Comparison of ENCODE assay signal across 8 cellular contexts in genomic region chr1:179742717-179743678, GRCh38. TPM values are rescaled to one million over a fixed set of nuclear protein-coding genes. Genes with fewer than 3 reads are reported as not detected.
DNase-seq lines count a peak whose midpoint lies in the region; ATAC-seq lines count a peak whose summit lies in the region.

Gene FAM163A (plus strand): TSS chr1:179743291. CDS start chr1:179813098, 69,807 bp downstream.

- POLR2A ChIA-PET in activated CD8-positive, alpha-beta T cell treated with anti-CD3 and anti-CD28 coated beads, Interleukin-2, amount 10 ng/mL, durations not matched to agents 7 days and 5 days (lab: Charles Lee): no interaction called here

- peak within 1 kb of the TSS; percentile 62 for H3K4me3 ChIP-seq in iPS-18c (ENCODE audit: insufficient read depth, low read depth, low read length)

- H3K9me3 ChIP-seq in iPS-18c (ENCODE audit: control insufficient read depth, insufficient read depth, low read length): peaks cover 2% of the 10 kb centered on the region

- H3K27me3 Mint-ChIP-seq in activated CD8-positive, alpha-beta T cell treated with anti-CD3 and anti-CD28 coated beads, Interleukin-2, amount 10 ng/mL, durations not matched to agents 7 days and 5 days (ENCODE audit: low read depth): peaks cover 69% of the 10 kb centered on the region
- H3K27me3 Mint-ChIP-seq in stimulated activated naive CD8-positive, alpha-beta T cell treated with anti-CD3 and anti-CD28 coated beads, Interleukin-15, amount 100 ng/mL, for 72 hours: peaks cover 97% of the 10 kb centered on the region

- peaks cover 5% of the 10 kb centered on the region for H3K4me1 Mint-ChIP-seq in activated CD8-positive, alpha-beta T cell treated with anti-CD3 and anti-CD28 coated beads, Interleukin-2, amount 10 ng/mL, durations not matched to agents 7 days and 5 days (ENCODE audit: low read depth)
- peaks cover 14% of the 10 kb centered on the region for H3K4me1 Mint-ChIP-seq in stimulated activated naive CD8-positive, alpha-beta T cell treated with anti-CD3 and anti-CD28 coated beads, Interleukin-15, amount 100 ng/mL, for 72 hours

- no peak within 1 kb of the TSS for H3K4me3 Mint-ChIP-seq in activated CD8-positive, alpha-beta T cell treated with anti-CD3 and anti-CD28 coated beads, Interleukin-2, amount 10 ng/mL, durations not matched to agents 7 days and 5 days
- H3K4me3 Mint-ChIP-seq in stimulated activated naive CD8-positive, alpha-beta T cell treated with anti-CD3 and anti-CD28 coated beads, Interleukin-15, amount 100 ng/mL, for 72 hours: peak within 1 kb of the TSS; percentile 46 to 67

- H3K36me3 Mint-ChIP-seq in activated CD8-positive, alpha-beta T cell treated with anti-CD3 and anti-CD28 coated beads, Interleukin-2, amount 10 ng/mL, durations not matched to agents 7 days and 5 days (ENCODE audit: low read depth): no peaks in the 10 kb centered on the region

- ATAC-seq in activated CD8-positive, alpha-beta T cell treated with anti-CD3 and anti-CD28 coated beads, Interleukin-2, amount 10 ng/mL, durations not matched to agents 7 days and 5 days: peak; percentile 63
- ATAC-seq in stimulated activated naive CD8-positive, alpha-beta T cell treated with anti-CD3 and anti-CD28 coated beads, Interleukin-15, amount 100 ng/mL, for 72 hours: peak; percentile 56
- no peak for ATAC-seq in GM21825 (IDR thresholded peaks at IDR 0.05; ENCODE audit: unreplicated experiment)

- no peaks in the 10 kb centered on the region for H3K9me3 Mint-ChIP-seq in activated CD8-positive, alpha-beta T cell treated with anti-CD3 and anti-CD28 coated beads, Interleukin-2, amount 10 ng/mL, durations not matched to agents 7 days and 5 days (ENCODE audit: insufficient read depth)
- no peaks in the 10 kb centered on the region for H3K9me3 Mint-ChIP-seq in stimulated activated naive CD8-positive, alpha-beta T cell treated with anti-CD3 and anti-CD28 coated beads, Interleukin-15, amount 100 ng/mL, for 72 hours

- no peak within 1 kb of the TSS for H3K27ac Mint-ChIP-seq in activated CD8-positive, alpha-beta T cell treated with anti-CD3 and anti-CD28 coated beads, Interleukin-2, amount 10 ng/mL, durations not matched to agents 7 days and 5 days
- no peak within 1 kb of the TSS for H3K27ac Mint-ChIP-seq in stimulated activated naive CD8-positive, alpha-beta T cell treated with anti-CD3 and anti-CD28 coated beads, Interleukin-15, amount 100 ng/mL, for 72 hours

- CTCF ChIA-PET in activated CD8-positive, alpha-beta T cell treated with anti-CD3 and anti-CD28 coated beads, Interleukin-2, amount 10 ng/mL, durations not matched to agents 7 days and 5 days (lab: Charles Lee): no interaction called here

- DNase-seq in NOMO-1 (lab: John Stamatoyannopoulos, UW; ENCODE audit: unreplicated experiment in 2 of 2) (peak; percentile 31 to 34), NOMO-1 treated with dmso at 0.1 percent for 144 hours (lab: John Stamatoyannopoulos, UW; ENCODE audit: unreplicated experiment) (no peak), hepatic stellate cell (ENCODE audit: low spot score) (no peak), AG08395 (ENCODE audit: low spot score) (no peak)
- no peak for DNase-seq in activated CD8-positive, alpha-beta T cell treated with anti-CD3 and anti-CD28 coated beads, Interleukin-2, amount 10 ng/mL, durations not matched to agents 7 days and 5 days
- DNase-seq in stimulated activated naive CD8-positive, alpha-beta T cell treated with anti-CD3 and anti-CD28 coated beads, Interleukin-15, amount 100 ng/mL, for 72 hours: peak in 1 of 2 donors; percentile 13

RNA-seq across cellular contexts. Expression of gene FAM163A, which starts in this region (rescaled TPM):
- not detected for total RNA-seq in activated CD8-positive, alpha-beta T cell treated with anti-CD3 and anti-CD28 coated beads, Interleukin-2, amount 10 ng/mL, durations not matched to agents 7 days and 5 days

Comparison
In these comparisons a context has a peak if more than half of its experiments do, and no peak if none do; other contexts are left out.
1. DNase-seq: peak in NOMO-1 (2 of 2); none in NOMO-1 treated with dmso at 0.1 percent for 144 hours (single experiment), activated CD8-positive, alpha-beta T cell treated with anti-CD3 and anti-CD28 coated beads, Interleukin-2, amount 10 ng/mL, durations not matched to agents 7 days and 5 days (single experiment), hepatic stellate cell (single experiment) and AG08395 (single experiment).
2. Peak in ATAC-seq in activated CD8-positive, alpha-beta T cell treated with anti-CD3 and anti-CD28 coated beads, Interleukin-2, amount 10 ng/mL, durations not matched to agents 7 days and 5 days; RNA of the gene not detected or under 1 TPM.